In the genomic region with DNA sequence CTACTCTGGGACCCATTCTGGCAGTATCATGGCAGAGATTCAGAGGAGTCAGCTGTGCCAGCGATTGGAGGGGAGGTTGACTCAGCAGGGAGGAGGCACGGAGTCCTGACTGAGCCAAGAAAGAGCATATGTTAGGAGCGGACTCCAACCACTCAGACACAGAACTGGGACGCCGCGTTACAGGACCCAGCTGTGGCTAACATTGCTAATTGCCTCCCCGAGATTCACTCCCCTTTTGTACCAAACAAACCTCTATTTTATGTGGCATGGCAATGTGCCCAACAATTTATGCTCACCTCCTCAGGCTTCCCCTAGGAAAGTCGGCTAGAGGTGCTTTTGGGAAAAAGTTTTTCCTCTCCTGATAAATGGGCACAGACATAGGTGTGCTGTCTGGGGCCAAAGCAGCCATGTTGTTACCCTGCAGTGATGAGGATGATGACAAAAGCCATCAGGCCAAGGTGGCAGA, we compare ENCODE assay signal across 8 cellular contexts. TPM values are rescaled to one million over a fixed set of nuclear protein-coding genes. Genes with fewer than 3 reads are reported as not detected.
DNase-seq lines count a peak whose midpoint lies in the region; ATAC-seq and TF ChIP-seq lines count a peak whose summit lies in the region.

No MANE protein-coding gene starts in this region.

- in situ Hi-C loops in GM13977 (cut with MboI; ENCODE audit: low pct_unique_long_range_greater_than_20kb, low sequenced_read_pairs, unreplicated experiment): no loop called here
- in situ Hi-C loops in gastrocnemius medialis (cut with MboI; ENCODE audit: low sequenced_read_pairs in 4 of 4): no loop called here

- peak; percentile 54 to 59 for TF ChIP-seq POLR2A in gastrocnemius medialis (IDR thresholded peaks at IDR 0.05)

- no peaks in the 10 kb centered on the region for H3K36me3 ChIP-seq in SJCRH30
- no peaks in the 10 kb centered on the region for H3K36me3 ChIP-seq in gastrocnemius medialis
- no peaks in the 10 kb centered on the region for H3K36me3 ChIP-seq in WERI-Rb-1

- H3K4me3 ChIP-seq in SJCRH30 (peak overlapping the region; percentile 34), gastrocnemius medialis (no peak overlapping the region), WERI-Rb-1 (ENCODE audit: low read depth, low read length) (no peak overlapping the region)

- ATAC-seq in Right ventricle myocardium inferior (peak; percentile 89), gastrocnemius medialis (peak; percentile 96), GM19324 (IDR thresholded peaks at IDR 0.05; ENCODE audit: low FRiP score, unreplicated experiment) (no peak)

- intact Hi-C loops in Right ventricle myocardium inferior (cut with DNase I) (no loop called here), gastrocnemius medialis (cut with DNase I; ENCODE audit: low total_unique reads) (no loop called here)

- DNase-seq in GM13977 (ENCODE audit: low spot score): peak; percentile 3
- DNase-seq in SJCRH30: peak; percentile 67 to 73
- peak; percentile 71 for DNase-seq in Right ventricle myocardium inferior (ENCODE audit: missing footprints)
- DNase-seq in gastrocnemius medialis: peak; percentile 72 to 81
- DNase-seq in WERI-Rb-1: no peak
- DNase-seq in NCI-H1048 (lab: John Stamatoyannopoulos, UW): no peak
- DNase-seq in HuH-7 (ENCODE audit: low spot score): no peak

- peaks cover 7% of the 10 kb centered on the region; the same call in 1 of the 2 replicates for H3K4me1 ChIP-seq in SJCRH30
- H3K4me1 ChIP-seq in gastrocnemius medialis: peaks cover 4% of the 10 kb centered on the region in 2 donors

- H3K27ac ChIP-seq in SJCRH30: no peak overlapping the region
- H3K27ac ChIP-seq in gastrocnemius medialis: peak overlapping the region; percentile 69 to 88 (median 76)
- no peak overlapping the region for H3K27ac ChIP-seq in WERI-Rb-1

- TF ChIP-seq CTCF in GM13977 (IDR thresholded peaks at IDR 0.05; ENCODE audit: extremely low read depth, insufficient read depth, missing control alignments): no peak
- no peak for TF ChIP-seq CTCF in gastrocnemius medialis (IDR thresholded peaks at IDR 0.05 in 4 of 5, conservative IDR thresholded peaks at IDR 0.05 in 1 of 5)
- no peak for TF ChIP-seq CTCF in WERI-Rb-1 (IDR thresholded peaks at IDR 0.05; ENCODE audit: low read depth, low read length)

- H3K27me3 ChIP-seq in SJCRH30: no peaks in the 10 kb centered on the region
- no peaks in the 10 kb centered on the region for H3K27me3 ChIP-seq in gastrocnemius medialis
- no peaks in the 10 kb centered on the region for H3K27me3 ChIP-seq in WERI-Rb-1 (ENCODE audit: insufficient read depth, low read depth, severe bottlenecking)

- H3K9me3 ChIP-seq in SJCRH30 (replicated peaks): no peaks in the 10 kb centered on the region
- no peaks in the 10 kb centered on the region for H3K9me3 ChIP-seq in gastrocnemius medialis
- no peaks in the 10 kb centered on the region for H3K9me3 ChIP-seq in WERI-Rb-1 (ENCODE audit: severe bottlenecking)

RNA-seq across cellular contexts. Expression of gene CLIP1, which starts 15.2 kb away (rescaled TPM):
- total RNA-seq in SJCRH30 (2014; rRNA removed; shearing (Covaris generic)): 17.2 and 18.0 TPM in 2 replicates
- total RNA-seq in Right ventricle myocardium inferior (110 TPM), gastrocnemius medialis (100 to 1,000 TPM; 371 to 626 (median 552) TPM)

Comparison
In these comparisons a context has a peak if more than half of its experiments do, and no peak if none do; other contexts are left out.
1. DNase-seq: peak in GM13977 (single experiment), SJCRH30 (2 of 2), Right ventricle myocardium inferior (single experiment) and gastrocnemius medialis (2 of 2); none in WERI-Rb-1 (single experiment), NCI-H1048 (single experiment) and HuH-7 (single experiment).
2. H3K27ac ChIP-seq: peak in gastrocnemius medialis (4 of 4); none in SJCRH30 (single experiment) and WERI-Rb-1 (single experiment).